Comparison of ENCODE assay signal across 8 cellular contexts in the genomic region with DNA sequence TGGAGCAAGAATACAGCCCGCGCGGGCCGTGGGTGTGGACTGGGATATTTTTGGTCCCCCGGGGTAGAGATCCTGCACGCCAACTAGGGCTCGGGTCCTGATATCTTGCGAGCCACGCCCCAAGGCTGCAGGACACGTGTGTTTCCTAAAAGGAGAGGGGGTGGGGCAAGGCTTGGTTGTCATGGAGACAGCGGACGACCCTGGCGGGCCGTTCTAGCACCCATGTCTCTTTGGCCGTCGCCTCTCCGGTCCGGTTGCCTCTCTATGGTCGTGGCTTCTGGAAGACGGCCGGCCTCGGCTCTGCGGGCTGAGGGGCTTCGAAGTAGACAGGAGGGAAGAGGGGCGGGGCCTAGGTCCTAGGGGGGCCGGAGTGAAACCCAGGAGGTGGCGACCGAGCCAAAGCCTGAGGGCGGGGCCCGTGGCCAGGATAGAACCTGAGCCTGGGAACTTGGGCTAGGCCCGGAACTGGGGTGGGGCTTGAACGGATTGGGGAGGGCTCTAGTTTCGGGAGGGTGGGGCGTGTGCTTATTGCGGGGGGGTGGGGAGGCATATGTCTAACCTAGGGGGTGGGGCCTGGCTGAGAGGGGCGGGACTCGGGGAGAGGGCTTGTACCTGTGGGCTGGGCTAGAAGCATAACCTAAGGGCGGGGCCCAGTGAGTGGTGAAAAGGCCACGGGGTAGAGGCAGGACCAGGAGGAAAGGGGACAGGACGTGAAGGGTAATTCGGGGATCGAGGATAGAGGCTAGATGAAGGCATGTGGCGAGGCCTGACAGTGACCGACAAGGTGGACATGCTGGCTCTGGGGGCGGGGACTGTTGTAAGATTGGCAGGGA. TPM values are rescaled to one million over a fixed set of nuclear protein-coding genes. Genes with fewer than 3 reads are reported as not detected.
DNase-seq lines count a peak whose midpoint lies in the region; ATAC-seq, FAIRE-seq and TF ChIP-seq lines count a peak whose summit lies in the region.

No MANE protein-coding gene starts in this region.

- H3K36me3 ChIP-seq in BE2C = no peaks in the 10 kb centered on the region
- no peaks in the 10 kb centered on the region for H3K36me3 ChIP-seq in ectodermal cell (ENCODE audit: control insufficient read depth, insufficient read depth, low read length)

- H3K9me3 ChIP-seq in BE2C = no peaks in the 10 kb centered on the region
- no peaks in the 10 kb centered on the region for H3K9me3 ChIP-seq in ectodermal cell (ENCODE audit: control insufficient read depth, low read length)

- peak overlapping the region; percentile 77 for H3K27ac ChIP-seq in ectodermal cell (ENCODE audit: insufficient read depth, low read depth, low read length, poor library complexity, severe bottlenecking)

- peak overlapping the region; percentile 85 for H3K4me3 Mint-ChIP-seq in activated CD8-positive, alpha-beta T cell treated with anti-CD3 and anti-CD28 coated beads, Interleukin-2, amount 10 ng/mL, durations not matched to agents 7 days and 5 days

- no peak for FAIRE-seq in GM19239 (lab: Jason Lieb, UNC)

- H3K4me1 Mint-ChIP-seq in activated CD8-positive, alpha-beta T cell treated with anti-CD3 and anti-CD28 coated beads, Interleukin-2, amount 10 ng/mL, durations not matched to agents 7 days and 5 days (ENCODE audit: low read depth) = peaks cover 47% of the 10 kb centered on the region

- DNase-seq in BE2C = peak; percentile 96
- peak; percentile 69 for DNase-seq in GM19239 (ENCODE audit: insufficient read length, low spot score)
- peak; percentile 100 for DNase-seq in NCI-H82 (lab: John Stamatoyannopoulos, UW)
- peak; percentile 97 for DNase-seq in activated CD8-positive, alpha-beta T cell treated with anti-CD3 and anti-CD28 coated beads, Interleukin-2, amount 10 ng/mL, durations not matched to agents 7 days and 5 days
- peak; percentile 92 for DNase-seq in medulla oblongata (ENCODE audit: extremely low spot score)
- peak; percentile 81 to 92 (median 88) for DNase-seq in stimulated activated CD4-positive, alpha-beta T cell treated with anti-CD3 and anti-CD28 coated beads, TNF-alpha, amount 100 ng/mL, for 4 hours (ENCODE audit: low read depth in 3 of 3)

- H3K9me3 Mint-ChIP-seq in activated CD8-positive, alpha-beta T cell treated with anti-CD3 and anti-CD28 coated beads, Interleukin-2, amount 10 ng/mL, durations not matched to agents 7 days and 5 days (ENCODE audit: insufficient read depth) = no peaks in the 10 kb centered on the region

- H3K27me3 ChIP-seq in BE2C = no peaks in the 10 kb centered on the region
- peaks cover 9% of the 10 kb centered on the region for H3K27me3 ChIP-seq in ectodermal cell (ENCODE audit: control insufficient read depth, insufficient read depth, low read length, poor library complexity, severe bottlenecking)

- no peak for TF ChIP-seq CTCF in BE2C (IDR thresholded peaks at IDR 0.05; ENCODE audit: low read depth, low read length)

- H3K4me3 ChIP-seq in BE2C (ENCODE audit: low read depth, low read length) (peak overlapping the region; percentile 65), ectodermal cell (ENCODE audit: insufficient read depth, low read depth, low read length) (peak overlapping the region; percentile 74)

- H3K4me1 ChIP-seq in BE2C = peaks cover 5% of the 10 kb centered on the region
- H3K4me1 ChIP-seq in ectodermal cell (ENCODE audit: control insufficient read depth, insufficient read depth, low read length) = peaks cover 8% of the 10 kb centered on the region

- peak overlapping the region; percentile 90 for H3K27ac Mint-ChIP-seq in activated CD8-positive, alpha-beta T cell treated with anti-CD3 and anti-CD28 coated beads, Interleukin-2, amount 10 ng/mL, durations not matched to agents 7 days and 5 days

- 0 to 1% methylated on average over 45 of the region's 45 CpGs for WGBS in ectodermal cell, 2 experiments

- H3K27me3 Mint-ChIP-seq in activated CD8-positive, alpha-beta T cell treated with anti-CD3 and anti-CD28 coated beads, Interleukin-2, amount 10 ng/mL, durations not matched to agents 7 days and 5 days (ENCODE audit: low read depth) = peaks cover 5% of the 10 kb centered on the region

- POLR2A ChIA-PET in activated CD8-positive, alpha-beta T cell treated with anti-CD3 and anti-CD28 coated beads, Interleukin-2, amount 10 ng/mL, durations not matched to agents 7 days and 5 days (lab: Charles Lee) = interaction anchor here (1.2 kb wide), 1 partner anchor 64 kb away, joined by 6 read pairs; a partner anchor contains a TSS

- ATAC-seq in HG03439 (IDR thresholded peaks at IDR 0.05; ENCODE audit: unreplicated experiment) = peak; percentile 55
- ATAC-seq in activated CD8-positive, alpha-beta T cell treated with anti-CD3 and anti-CD28 coated beads, Interleukin-2, amount 10 ng/mL, durations not matched to agents 7 days and 5 days = peak; percentile 82

- no peaks in the 10 kb centered on the region for H3K36me3 Mint-ChIP-seq in activated CD8-positive, alpha-beta T cell treated with anti-CD3 and anti-CD28 coated beads, Interleukin-2, amount 10 ng/mL, durations not matched to agents 7 days and 5 days (ENCODE audit: low read depth)

- CTCF ChIA-PET in activated CD8-positive, alpha-beta T cell treated with anti-CD3 and anti-CD28 coated beads, Interleukin-2, amount 10 ng/mL, durations not matched to agents 7 days and 5 days (lab: Charles Lee) = interaction anchor here (1.1 to 5.2 kb wide), 3 partner anchors 26 to 29 kb away, joined by 3 to 49 read pairs (median 7); no protein-coding TSS in a partner anchor

RNA-seq across cellular contexts. Expression of a gene that starts 0.7 kb away (rescaled TPM):
- polyA plus RNA-seq in BE2C (2012; ENCODE audit: insufficient read depth, insufficient read length, low read depth) = 4.7 TPM
- total RNA-seq in activated CD8-positive, alpha-beta T cell treated with anti-CD3 and anti-CD28 coated beads, Interleukin-2, amount 10 ng/mL, durations not matched to agents 7 days and 5 days = 1 to 10 TPM; 7.3 to 7.4 TPM
- polyA plus RNA-seq in ectodermal cell (2013, experiment 1 of 4) = 15.4 TPM
- 16.6 TPM for polyA plus RNA-seq in ectodermal cell (2013, experiment 2 of 4)
- polyA plus RNA-seq in ectodermal cell (2013, experiment 3 of 4) = 13.1 TPM
- 15.2 TPM for polyA plus RNA-seq in ectodermal cell (2013, experiment 4 of 4)

RNA-seq across cellular contexts. Expression of a gene that starts 8.9 kb away (rescaled TPM):
- not detected for polyA plus RNA-seq in BE2C (2012; ENCODE audit: insufficient read depth, insufficient read length, low read depth)
- not detected for total RNA-seq in activated CD8-positive, alpha-beta T cell treated with anti-CD3 and anti-CD28 coated beads, Interleukin-2, amount 10 ng/mL, durations not matched to agents 7 days and 5 days
- polyA plus RNA-seq in ectodermal cell (2013, experiment 1 of 4) = not detected
- polyA plus RNA-seq in ectodermal cell (2013, experiment 2 of 4) = not detected
- polyA plus RNA-seq in ectodermal cell (2013, experiment 3 of 4) = not detected
- polyA plus RNA-seq in ectodermal cell (2013, experiment 4 of 4) = not detected

RNA-seq across cellular contexts. Expression of a gene that starts 21.1 kb away (rescaled TPM):
- polyA plus RNA-seq in BE2C (2012; ENCODE audit: insufficient read depth, insufficient read length, low read depth) = not detected
- not detected for total RNA-seq in activated CD8-positive, alpha-beta T cell treated with anti-CD3 and anti-CD28 coated beads, Interleukin-2, amount 10 ng/mL, durations not matched to agents 7 days and 5 days
- polyA plus RNA-seq in ectodermal cell (2013, experiment 1 of 4) = 1.8 TPM
- 2.2 TPM for polyA plus RNA-seq in ectodermal cell (2013, experiment 2 of 4)
- polyA plus RNA-seq in ectodermal cell (2013, experiment 3 of 4) = 2.5 TPM
- 2.8 TPM for polyA plus RNA-seq in ectodermal cell (2013, experiment 4 of 4)

RNA-seq across cellular contexts. Expression of a gene that starts 41.9 kb away (rescaled TPM):
- 9.4 TPM for polyA plus RNA-seq in BE2C (2012; ENCODE audit: insufficient read depth, insufficient read length, low read depth)
- total RNA-seq in activated CD8-positive, alpha-beta T cell treated with anti-CD3 and anti-CD28 coated beads, Interleukin-2, amount 10 ng/mL, durations not matched to agents 7 days and 5 days = 10 to 100 TPM; 94.0 to 99.9 TPM
- polyA plus RNA-seq in ectodermal cell (2013, experiment 1 of 4) = 81.0 TPM
- 90.1 TPM for polyA plus RNA-seq in ectodermal cell (2013, experiment 2 of 4)
- 77.2 TPM for polyA plus RNA-seq in ectodermal cell (2013, experiment 3 of 4)
- 81.7 TPM for polyA plus RNA-seq in ectodermal cell (2013, experiment 4 of 4)

RNA-seq across cellular contexts. Expression of a gene that starts 49.7 kb away (rescaled TPM):
- polyA plus RNA-seq in BE2C (2012; ENCODE audit: insufficient read depth, insufficient read length, low read depth) = 208 TPM
- total RNA-seq in activated CD8-positive, alpha-beta T cell treated with anti-CD3 and anti-CD28 coated beads, Interleukin-2, amount 10 ng/mL, durations not matched to agents 7 days and 5 days = 10 to 100 TPM; 36.6 to 40.3 TPM
- 57.2 TPM for polyA plus RNA-seq in ectodermal cell (2013, experiment 1 of 4)
- polyA plus RNA-seq in ectodermal cell (2013, experiment 2 of 4) = 56.2 TPM
- 47.8 TPM for polyA plus RNA-seq in ectodermal cell (2013, experiment 3 of 4)
- polyA plus RNA-seq in ectodermal cell (2013, experiment 4 of 4) = 51.8 TPM

Comparison
In these comparisons a context has a peak if more than half of its experiments do, and no peak if none do; other contexts are left out.
1. Peak in every context shown above with its lines: DNase-seq, ATAC-seq, H3K4me3 ChIP-seq and H3K27ac ChIP-seq.